In genomic region chr9:101311759-101312420, GRCh38 we compare ENCODE assay signal across 9 cellular contexts.
A peak's percentile ranks its signal among the peaks of the same experiment; 100 is the strongest.
DNase-seq lines count a peak whose midpoint lies in the region; TF ChIP-seq lines count a peak whose summit lies in the region.
"Had no signal": no experiment of that assay in that cellular context is flagged by ENCODE, and none has a peak within 500 bp of the region (broad histone marks: within the 10 kb centered on the region; RNA-seq: fewer than 3 reads in every experiment).

No MANE protein-coding gene starts in this region.

- no peaks in the 10 kb centered on the region for H3K36me3 ChIP-seq in MM.1S (replicated peaks; ENCODE audit: insufficient read depth, low read length)
- H3K36me3 ChIP-seq in PC-9 (ENCODE audit: low read depth): no peaks in the 10 kb centered on the region
- H3K36me3 ChIP-seq: neutrophil had no signal

- intact Hi-C loops in PC-9 (cut with micrococcal nuclease; ENCODE audit: unreplicated experiment): loop anchor here (1.0 kb wide), 3 partner anchors 193 to 710 kb away; no protein-coding TSS in a partner anchor

- CTCF ChIA-PET in PC-9 (lab: Charles Lee): interaction anchor here (0.5 to 1.4 kb wide), 3 partner anchors 193 to 711 kb away, joined by 5 to 28 read pairs (median 6); no protein-coding TSS in a partner anchor

- no peaks in the 10 kb centered on the region for H4K20me1 ChIP-seq in MM.1S (ENCODE audit: insufficient read depth, low read length)
- no peaks in the 10 kb centered on the region; the same call in 1 of the 2 replicates for H4K20me1 ChIP-seq in PC-9 (ENCODE audit: insufficient read depth)

- TF ChIP-seq CTCF in GM12873 (IDR thresholded peaks at IDR 0.05; ENCODE audit: insufficient read depth, low read depth, low read length, missing control alignments) (peak; percentile 59), HFFc6 (IDR thresholded peaks at IDR 0.05) (peak; percentile 89), MM.1S (IDR thresholded peaks at IDR 0.05; ENCODE audit: low read length) (peak; percentile 70), PC-9 (conservative IDR thresholded peaks at IDR 0.05) (peak; percentile 83), mesothelial cell of epicardium (IDR thresholded peaks at IDR 0.05; ENCODE audit: unreplicated experiment) (peak; percentile 90)

- POLR2A ChIA-PET in PC-9 (lab: Charles Lee; ENCODE audit: unreplicated experiment): no interaction called here

- H3K9me2 ChIP-seq in MM.1S (replicated peaks; ENCODE audit: insufficient read depth, low read length) (no peaks in the 10 kb centered on the region), PC-9 (ENCODE audit: insufficient read depth) (no peaks in the 10 kb centered on the region)

- H3K27me3 ChIP-seq in MM.1S (replicated peaks; ENCODE audit: insufficient read depth, low read length) (no peaks in the 10 kb centered on the region), PC-9 (ENCODE audit: insufficient read depth, low read depth) (peaks cover 42% of the 10 kb centered on the region)

- no peaks in the 10 kb centered on the region for H3K36me3 Mint-ChIP-seq in HFFc6 (ENCODE audit: low read depth)
- no peaks in the 10 kb centered on the region for H3K36me3 Mint-ChIP-seq in mesothelial cell of epicardium

- H3K79me2 ChIP-seq in MM.1S (ENCODE audit: low read length) (no peaks in the 10 kb centered on the region), PC-9 (ENCODE audit: low read depth) (no peaks in the 10 kb centered on the region)

- H3K9ac ChIP-seq in MM.1S (ENCODE audit: low read length): no peak overlapping the region

- H3K4me1 ChIP-seq in MM.1S (ENCODE audit: low read length): no peaks in the 10 kb centered on the region
- no peaks in the 10 kb centered on the region for H3K4me1 ChIP-seq in PC-9 (replicated peaks; ENCODE audit: insufficient read depth)

- H3F3A ChIP-seq in MM.1S (ENCODE audit: insufficient read depth, low read length): no peaks in the 10 kb centered on the region
- H3F3A ChIP-seq in PC-9 (ENCODE audit: insufficient read depth, low read depth): no peaks in the 10 kb centered on the region

- H3K4me1 Mint-ChIP-seq in HFFc6 (ENCODE audit: low read depth): no peaks in the 10 kb centered on the region
- H3K4me1 Mint-ChIP-seq in mesothelial cell of epicardium: peaks cover 21% of the 10 kb centered on the region

- H2AFZ ChIP-seq in MM.1S (ENCODE audit: low read length) (no peak overlapping the region), PC-9 (no peak overlapping the region)

- H3K4me2 ChIP-seq in MM.1S (ENCODE audit: low read depth, low read length) (no peak overlapping the region), PC-9 (no peak overlapping the region)

- H3K9me3 Mint-ChIP-seq in HFFc6 (no peaks in the 10 kb centered on the region), mesothelial cell of epicardium (no peaks in the 10 kb centered on the region)

- H3K27me3 Mint-ChIP-seq in HFFc6 (ENCODE audit: insufficient read depth) (peaks cover 8% of the 10 kb centered on the region), mesothelial cell of epicardium (ENCODE audit: low read depth) (peaks cover 3% of the 10 kb centered on the region)

- in situ Hi-C loops in ACHN (cut with HindIII; ENCODE audit: low pct_ligation_motif_present, low pct_unique_long_range_greater_than_20kb, low sequenced_read_pairs): no loop called here

- H3K9me3 ChIP-seq in MM.1S (replicated peaks; ENCODE audit: insufficient read depth, low read length) (no peaks in the 10 kb centered on the region), PC-9 (ENCODE audit: insufficient read depth, low read depth) (no peaks in the 10 kb centered on the region)
- H3K9me3 ChIP-seq: neutrophil had no signal

- DNase-seq in ACHN: peak; percentile 75
- peak; percentile 81 for DNase-seq in HFFc6
- DNase-seq in MM.1S: peak; percentile 83
- peak in 1 of 2 experiments; percentile 61 for DNase-seq in PC-9
- peak; percentile 84 for DNase-seq in dedifferentiated amniotic fluid mesenchymal stem cell (ENCODE audit: extremely low spot score)
- no peak for DNase-seq in mesothelial cell of epicardium (ENCODE audit: low spot score in 2 of 2, unreplicated experiment in 2 of 2)
- no peak for DNase-seq in activated T-cell treated with anti-CD3 and anti-CD28 coated beads, Interleukin-2, amount 50 U/mL, for 1 hour

- no TSS peak for BruUV-seq in PC-9 (replicated peaks; lab: Mats Ljungman, UMichigan)

- H3K27ac ChIP-seq in MM.1S (ENCODE audit: low read length) (no peak overlapping the region), PC-9 (no peak overlapping the region)
- H3K27ac ChIP-seq: neutrophil had no signal

- no peak overlapping the region for H3K4me3 ChIP-seq in MM.1S (ENCODE audit: low read length)
- no peak overlapping the region for H3K4me3 ChIP-seq in PC-9

- H3K27ac Mint-ChIP-seq in HFFc6: no peak overlapping the region
- H3K27ac Mint-ChIP-seq in mesothelial cell of epicardium: no peak overlapping the region

- H3K4me3 Mint-ChIP-seq in HFFc6 (no peak overlapping the region), mesothelial cell of epicardium (no peak overlapping the region)

Comparison
In these comparisons a context has a peak if more than half of its experiments do, and no peak if none do; other contexts are left out.
1. DNase-seq: peak in ACHN (single experiment), HFFc6 (single experiment), MM.1S (single experiment) and dedifferentiated amniotic fluid mesenchymal stem cell (single experiment); none in mesothelial cell of epicardium (0 of 2) and activated T-cell treated with anti-CD3 and anti-CD28 coated beads, Interleukin-2, amount 50 U/mL, for 1 hour (single experiment).
2. Peak in every context shown above with its lines, with median percentiles within 50 percentile points of each other: CTCF ChIP-seq.